10 cellular contexts compared by ENCODE assay signal in genomic region chr10:80501913-80502521, GRCh38. TPM values are rescaled to one million over a fixed set of nuclear protein-coding genes. Genes with fewer than 3 reads are reported as not detected.
DNase-seq lines count a peak whose midpoint lies in the region; ATAC-seq and TF ChIP-seq lines count a peak whose summit lies in the region.
"Had no signal": no experiment of that assay in that cellular context is flagged by ENCODE, and none has a peak within 500 bp of the region (broad histone marks: within the 10 kb centered on the region; RNA-seq: fewer than 3 reads in every experiment).

No MANE protein-coding gene starts in this region.

- no peak overlapping the region for H4K8ac ChIP-seq in H9 (replicated peaks; ENCODE audit: insufficient read length, low read depth, low read length)

- H3K36me3 Mint-ChIP-seq in H9 (ENCODE audit: insufficient read depth in 1 of 3, low read depth in 3 of 3) = peaks cover 4% of the 10 kb centered on the region in 3 experiments; a peak in 4 of 7 replicates
- H3K36me3 Mint-ChIP-seq in activated CD4-positive, alpha-beta memory T cell treated with anti-CD3 and anti-CD28 coated beads, Interleukin-2, amount 10 ng/mL, durations not matched to agents 7 days and 5 days (ENCODE audit: low read depth) = peaks cover 55% of the 10 kb centered on the region

- no peaks in the 10 kb centered on the region for H4K20me1 ChIP-seq in H9 (ENCODE audit: control insufficient read depth, insufficient read depth, insufficient read length)

- TF ChIP-seq POLR2A in esophagus muscularis mucosa (IDR thresholded peaks at IDR 0.05; ENCODE audit: low read depth) (no peak), gastrocnemius medialis (IDR thresholded peaks at IDR 0.05) (no peak)

- H3K4me1 Mint-ChIP-seq in H9 = peaks cover 56 to 72% of the 10 kb centered on the region in 2 experiments
- H3K4me1 Mint-ChIP-seq in activated CD4-positive, alpha-beta memory T cell treated with anti-CD3 and anti-CD28 coated beads, Interleukin-2, amount 10 ng/mL, durations not matched to agents 7 days and 5 days = peaks cover 90% of the 10 kb centered on the region

- TF ChIP-seq EP300 in esophagus muscularis mucosa (IDR thresholded peaks at IDR 0.05) = no peak

- no peaks in the 10 kb centered on the region for H3K9me3 Mint-ChIP-seq in H9
- no peaks in the 10 kb centered on the region for H3K9me3 Mint-ChIP-seq in activated CD4-positive, alpha-beta memory T cell treated with anti-CD3 and anti-CD28 coated beads, Interleukin-2, amount 10 ng/mL, durations not matched to agents 7 days and 5 days

- POLR2A ChIA-PET in activated CD4-positive, alpha-beta memory T cell treated with anti-CD3 and anti-CD28 coated beads, Interleukin-2, amount 10 ng/mL, durations not matched to agents 7 days and 5 days (lab: Charles Lee) = interaction anchor here (0.9 to 11.4 kb wide), 4 partner anchors 10 to 53 kb away, joined by 3 to 333 read pairs (median 53); partner anchors contain the start of gene TSPAN14

- H3K23me2 ChIP-seq in H9 (ENCODE audit: insufficient read length, low read depth, low read length, poor library complexity, severe bottlenecking) = no peaks in the 10 kb centered on the region

- H3K27me3 ChIP-seq in H9 (ENCODE audit: insufficient read depth, low read length) (no peaks in the 10 kb centered on the region), esophagus muscularis mucosa (no peaks in the 10 kb centered on the region), gastrocnemius medialis (no peaks in the 10 kb centered on the region)

- TF ChIP-seq CTCF in H9 (conservative IDR thresholded peaks at IDR 0.05) = no peak
- no peak for TF ChIP-seq CTCF in esophagus muscularis mucosa (IDR thresholded peaks at IDR 0.05)
- no peak for TF ChIP-seq CTCF in gastrocnemius medialis (IDR thresholded peaks at IDR 0.05 in 4 of 5, conservative IDR thresholded peaks at IDR 0.05 in 1 of 5)

- H2AK5ac ChIP-seq in H9 (ENCODE audit: insufficient read length, low read length) = no peak overlapping the region

- no peak overlapping the region for H3K9ac ChIP-seq in H9 (ENCODE audit: extremely low read depth, insufficient read length, low read length)

- H2BK5ac ChIP-seq in H9 (ENCODE audit: insufficient read length, low read length) = no peak overlapping the region

- no peak for ATAC-seq in gastrocnemius medialis
- ATAC-seq in HG03139 (IDR thresholded peaks at IDR 0.05; ENCODE audit: unreplicated experiment) = no peak
- no peak for ATAC-seq in HG03175 (IDR thresholded peaks at IDR 0.05; ENCODE audit: unreplicated experiment)

- no peak overlapping the region for H2BK20ac ChIP-seq in H9 (ENCODE audit: low read depth, low read length, poor library complexity, severe bottlenecking)

- no peak overlapping the region for H2AFZ ChIP-seq in H9 (ENCODE audit: low read length)

- H3K4me1 ChIP-seq in H9 (ENCODE audit: insufficient read depth, low read length) (peaks cover 4% of the 10 kb centered on the region; the same call in 1 of the 2 replicates), esophagus muscularis mucosa (peaks cover 89 to 97% (median 94%) of the 10 kb centered on the region in 4 donors), gastrocnemius medialis (peaks cover 61 to 84% of the 10 kb centered on the region in 2 donors)

- peak overlapping the region in 2 of 3 experiments; percentile 11 to 38; a peak in 1 of 7 replicates for H3K27ac Mint-ChIP-seq in H9
- H3K27ac Mint-ChIP-seq in activated CD4-positive, alpha-beta memory T cell treated with anti-CD3 and anti-CD28 coated beads, Interleukin-2, amount 10 ng/mL, durations not matched to agents 7 days and 5 days = peak overlapping the region; percentile 32

- WGBS in H9 (ENCODE audit: extremely low coverage, insufficient read length, low lambda C conversion rate) = no CpG with 5 or more reads among the region's 13 CpGs
- WGBS in esophagus muscularis mucosa = 83% methylated on average over 13 of the region's 13 CpGs

- no peak overlapping the region for H3K4ac ChIP-seq in H9 (ENCODE audit: low read depth, low read length)

- no peak overlapping the region for H3K56ac ChIP-seq in H9 (ENCODE audit: insufficient read length, low read depth, low read length)

- intact Hi-C loops in esophagus muscularis mucosa (cut with DNase I) = no loop called here
- intact Hi-C loops in gastrocnemius medialis (cut with DNase I; ENCODE audit: low total_unique reads) = no loop called here

- H2BK120ac ChIP-seq in H9 (ENCODE audit: low read depth, low read length, poor library complexity, severe bottlenecking) = no peak overlapping the region

- no peaks in the 10 kb centered on the region for H3K79me2 ChIP-seq in H9 (ENCODE audit: insufficient read depth, low read length)

- CTCF ChIA-PET in activated CD4-positive, alpha-beta memory T cell treated with anti-CD3 and anti-CD28 coated beads, Interleukin-2, amount 10 ng/mL, durations not matched to agents 7 days and 5 days (lab: Charles Lee) = interaction anchor here (1.1 to 17.8 kb wide), 3 partner anchors 17 to 55 kb away, joined by 3 to 414 read pairs (median 318); partner anchors contain the start of gene TSPAN14

- H3K27me3 Mint-ChIP-seq in H9 (ENCODE audit: low read depth) = no peaks in the 10 kb centered on the region
- H3K27me3 Mint-ChIP-seq in activated CD4-positive, alpha-beta memory T cell treated with anti-CD3 and anti-CD28 coated beads, Interleukin-2, amount 10 ng/mL, durations not matched to agents 7 days and 5 days = no peaks in the 10 kb centered on the region

- H3K79me1 ChIP-seq in H9 (ENCODE audit: insufficient read depth, low read depth, low read length, poor library complexity, severe bottlenecking) = no peaks in the 10 kb centered on the region

- H3K18ac ChIP-seq in H9 (ENCODE audit: insufficient read length, low read depth, low read length) = no peak overlapping the region

- H4K5ac ChIP-seq in H9 (ENCODE audit: insufficient read length, low read depth, low read length) = no peak overlapping the region

- DNase-seq in H9 (no peak), esophagus muscularis mucosa (ENCODE audit: extremely low spot score) (no peak), gastrocnemius medialis (no peak), NOMO-1 treated with DMSO at 0.1 percent for 48 hours (lab: John Stamatoyannopoulos, UW; ENCODE audit: unreplicated experiment) (no peak), OCI-M1 (lab: John Stamatoyannopoulos, UW) (no peak)
- no peak for DNase-seq in activated CD4-positive, alpha-beta memory T cell treated with anti-CD3 and anti-CD28 coated beads, Interleukin-2, amount 10 ng/mL, durations not matched to agents 7 days and 5 days
- DNase-seq: T1000 had no signal

- no peak overlapping the region for H2BK15ac ChIP-seq in H9 (ENCODE audit: low read depth, low read length)

- H3K4me2 ChIP-seq in H9 (ENCODE audit: insufficient read depth, insufficient read length, low read length) = no peak overlapping the region

- peaks cover 0 to 4% (median 3%) of the 10 kb centered on the region in 4 donors for H3K36me3 ChIP-seq in esophagus muscularis mucosa
- no peaks in the 10 kb centered on the region for H3K36me3 ChIP-seq in gastrocnemius medialis

- H3K4me3 ChIP-seq in esophagus muscularis mucosa (no peak overlapping the region), gastrocnemius medialis (no peak overlapping the region)

- in situ Hi-C loops in gastrocnemius medialis (cut with MboI; ENCODE audit: low sequenced_read_pairs in 4 of 4) = loop anchor here in 3 of 4 donors (5.0 to 10.0 kb wide), 2 partner anchors 55 to 117 kb away; no protein-coding TSS in a partner anchor

- no peak overlapping the region for H2BK12ac ChIP-seq in H9 (ENCODE audit: insufficient read length, low read depth, low read length)

- no peak overlapping the region for H4K91ac ChIP-seq in H9 (ENCODE audit: insufficient read length, low read depth, low read length)

- H3K27ac ChIP-seq in H9 (ENCODE audit: insufficient read length, low read depth, low read length) (no peak overlapping the region), esophagus muscularis mucosa (replicated peaks in 1 of 4) (peak overlapping the region; percentile 36 to 65 (median 56)), gastrocnemius medialis (peak overlapping the region; percentile 74 to 84 (median 80))

- H3K14ac ChIP-seq in H9 (ENCODE audit: insufficient read depth, low read length) = no peak overlapping the region

- H3T11ph ChIP-seq in H9 (ENCODE audit: low read length) = no peak overlapping the region

- no peak overlapping the region for H3K4me3 Mint-ChIP-seq in H9
- no peak overlapping the region for H3K4me3 Mint-ChIP-seq in activated CD4-positive, alpha-beta memory T cell treated with anti-CD3 and anti-CD28 coated beads, Interleukin-2, amount 10 ng/mL, durations not matched to agents 7 days and 5 days

- H3K23ac ChIP-seq in H9 (ENCODE audit: insufficient read length, low read depth, low read length) = no peak overlapping the region

- H3K9me3 ChIP-seq in H9 (ENCODE audit: control insufficient read depth, low read depth, low read length) (no peaks in the 10 kb centered on the region), esophagus muscularis mucosa (no peaks in the 10 kb centered on the region), gastrocnemius medialis (no peaks in the 10 kb centered on the region)

RNA-seq across cellular contexts. Expression of gene SH2D4B, which starts 35.7 kb away (rescaled TPM):
- total RNA-seq in H9 (2021) (0.07 TPM in 1 of 2 replicates, not detected in the other), esophagus muscularis mucosa (under 1 TPM in 2 of 4 donors, not detected in 2; 0.26 to 0.42 TPM), gastrocnemius medialis (not detected)
- under 1 TPM; 0.13 to 0.15 TPM for total RNA-seq in activated CD4-positive, alpha-beta memory T cell treated with anti-CD3 and anti-CD28 coated beads, Interleukin-2, amount 10 ng/mL, durations not matched to agents 7 days and 5 days
- total RNA-seq: pulmonary artery endothelial cell had no signal

RNA-seq across cellular contexts. Expression of gene TSPAN14, which starts 47.9 kb away (rescaled TPM):
- total RNA-seq in H9 (2021) (46.6 and 46.8 TPM in 2 replicates), esophagus muscularis mucosa (10 to 100 TPM; 17.9 to 50.5 (median 38.4) TPM), gastrocnemius medialis (10 to 100 TPM; 22.6 to 29.3 (median 26.9) TPM)
- total RNA-seq in activated CD4-positive, alpha-beta memory T cell treated with anti-CD3 and anti-CD28 coated beads, Interleukin-2, amount 10 ng/mL, durations not matched to agents 7 days and 5 days = 100 to 1,000 TPM; 130 to 136 TPM
